Comparison of ENCODE assay signal across 20 cellular contexts in genomic region chr5:142183561-142183960, GRCh38.
DNase-seq lines count a peak whose midpoint lies in the region; ATAC-seq and TF ChIP-seq lines count a peak whose summit lies in the region.
"Had no signal": no experiment of that assay in that cellular context is flagged by ENCODE, and none has a peak within 500 bp of the region (broad histone marks: within the 10 kb centered on the region; RNA-seq: fewer than 3 reads in every experiment).

No MANE protein-coding gene starts in this region.

- H3K4me1 ChIP-seq in spleen = no peaks in the 10 kb centered on the region

- H3K4me3 Mint-ChIP-seq in immature natural killer cell = no peak overlapping the region
- H3K4me3 Mint-ChIP-seq: B cell; CD14-positive monocyte; CD4-positive, alpha-beta T cell; CD8-positive, alpha-beta memory T cell had no signal

- no peak overlapping the region for H3K27ac Mint-ChIP-seq in immature natural killer cell
- H3K27ac Mint-ChIP-seq: B cell; CD14-positive monocyte; CD4-positive, alpha-beta T cell had no signal

- H3K36me3 ChIP-seq in spleen = no peaks in the 10 kb centered on the region
- H3K36me3 ChIP-seq: BLaER1 treated with 17β-estradiol and CSF1 and Interleukin-3, amounts not matched to agents 10 nM and 100 nM had no signal

- TF ChIP-seq POLR2A in spleen (IDR thresholded peaks at IDR 0.05) = no peak

- H3K4me3 ChIP-seq in spleen = no peak overlapping the region
- H3K4me3 ChIP-seq: BLaER1 treated with 17β-estradiol and CSF1 and Interleukin-3, amounts not matched to agents 10 nM and 100 nM; GM23248 had no signal

- H3K27ac ChIP-seq in spleen = no peak overlapping the region
- H3K27ac ChIP-seq: 22Rv1; BLaER1 treated with 17β-estradiol and CSF1 and Interleukin-3, amounts not matched to agents 10 nM and 100 nM; GM23248 had no signal

- WGBS in spleen, 5 donors = 83 to 96% (median 87%) methylated on average over 8 of the region's 8 CpGs

- peaks cover 0 to 11% (median 0%) of the 10 kb centered on the region in 7 donors for H3K27me3 ChIP-seq in spleen (replicated peaks in 1 of 7)
- H3K27me3 ChIP-seq: BLaER1 treated with 17β-estradiol and CSF1 and Interleukin-3, amounts not matched to agents 10 nM and 100 nM had no signal

- H3K27me3 Mint-ChIP-seq in immature natural killer cell (ENCODE audit: low read depth in 3 of 3) = peaks cover 0 to under 1% (median 0%) of the 10 kb centered on the region in 3 donors
- H3K27me3 Mint-ChIP-seq: CD4-positive, alpha-beta T cell had no signal

- no peak for TF ChIP-seq CTCF in spleen (IDR thresholded peaks at IDR 0.05 in 8 of 11, conservative IDR thresholded peaks at IDR 0.05 in 3 of 11)

- ATAC-seq in GM19351 (IDR thresholded peaks at IDR 0.05; ENCODE audit: unreplicated experiment) (no peak), GM18519 (IDR thresholded peaks at IDR 0.05; ENCODE audit: low FRiP score, unreplicated experiment) (no peak)

- no peaks in the 10 kb centered on the region for H3K9me3 Mint-ChIP-seq in immature natural killer cell
- H3K9me3 Mint-ChIP-seq: CD4-positive, alpha-beta T cell; CD8-positive, alpha-beta memory T cell had no signal

- intact Hi-C loops in spleen (cut with DNase I; ENCODE audit: low total_unique reads) = no loop called here

- peak; percentile 34 for DNase-seq in activated effector memory CD4-positive, alpha-beta T cell treated with anti-CD3 and anti-CD28 coated beads, Interleukin-2, amount 50 U/mL, for 16 hours
- DNase-seq in activated effector memory CD4-positive, alpha-beta T cell treated with Interleukin-2 at 50 U/mL for 16 hours = no peak
- DNase-seq in mesenteric fat pad (ENCODE audit: low spot score) = peak; percentile 14
- DNase-seq in spleen = peak; percentile 23
- no peak for DNase-seq in immature natural killer cell
- DNase-seq: CD4-positive, alpha-beta T cell; CD8-positive, alpha-beta memory T cell; DMS 273 treated with DMSO at 0.1 percent for 48 hours; DMS53; DMS79 treated with DMSO at 0.1 percent for 48 hours; GF-D8; GM23248; H7; HCEC 1CT had no signal

- no peaks in the 10 kb centered on the region for H3K9me3 ChIP-seq in spleen
- H3K9me3 ChIP-seq: BLaER1 treated with 17β-estradiol and CSF1 and Interleukin-3, amounts not matched to agents 10 nM and 100 nM had no signal

- peaks cover 24 to 28% of the 10 kb centered on the region in 2 donors for H3K4me1 Mint-ChIP-seq in immature natural killer cell
- H3K4me1 Mint-ChIP-seq: B cell, CD14-positive monocyte had no signal

- H3K36me3 Mint-ChIP-seq in immature natural killer cell = no peaks in the 10 kb centered on the region
- H3K36me3 Mint-ChIP-seq: CD14-positive monocyte; CD8-positive, alpha-beta memory T cell had no signal

Comparison
In these comparisons a context has a peak if more than half of its experiments do, and no peak if none do; other contexts are left out.
1. DNase-seq: peak in activated effector memory CD4-positive, alpha-beta T cell treated with anti-CD3 and anti-CD28 coated beads, Interleukin-2, amount 50 U/mL, for 16 hours (single experiment), mesenteric fat pad (single experiment) and spleen (single experiment); none in activated effector memory CD4-positive, alpha-beta T cell treated with Interleukin-2 at 50 U/mL for 16 hours (single experiment) and immature natural killer cell (0 of 3).